23 cellular contexts compared by ENCODE assay signal in the genomic region with DNA sequence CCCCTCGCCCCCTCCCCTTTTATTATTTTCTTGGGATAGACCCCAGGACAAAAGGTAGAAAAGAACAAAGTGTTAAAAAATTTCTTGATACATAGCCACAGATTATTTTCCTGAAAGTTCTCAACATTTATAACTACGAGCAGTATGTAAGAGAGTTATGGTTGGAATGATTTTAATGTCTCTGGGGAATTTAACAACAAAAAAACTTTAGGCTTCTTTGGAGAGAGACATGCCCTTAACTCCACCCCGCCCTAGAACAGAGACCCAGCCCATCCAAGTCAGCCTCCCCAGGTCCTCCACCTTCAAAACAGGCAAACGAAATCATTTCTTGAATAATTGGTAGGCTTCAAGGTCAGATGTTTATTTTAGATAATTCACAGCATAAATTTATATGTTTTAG.
DNase-seq lines count a peak whose midpoint lies in the region; ATAC-seq and TF ChIP-seq lines count a peak whose summit lies in the region.
"Had no signal": no experiment of that assay in that cellular context is flagged by ENCODE, and none has a peak within 500 bp of the region (broad histone marks: within the 10 kb centered on the region; RNA-seq: fewer than 3 reads in every experiment).

No MANE protein-coding gene starts in this region.

- no peak overlapping the region for H3K4me3 Mint-ChIP-seq in CD8-positive, alpha-beta memory T cell
- H3K4me3 Mint-ChIP-seq: activated naive CD8-positive, alpha-beta T cell treated with anti-CD3 and anti-CD28 coated beads for 36 hours; activated T-helper 17 cell treated with anti-CD3 and anti-CD28 coated beads, Interleukin-2, amount 50 U/mL, for 72 hours; CD14-positive monocyte; immature natural killer cell; stimulated activated naive CD8-positive, alpha-beta T cell treated with anti-CD3 and anti-CD28 coated beads, Interleukin-15, Interleukin-2, amounts not matched to agents 100 ng/mL and 50 ng/mL, for 24 hours had no signal

- H4K20me1 ChIP-seq in mammary epithelial cell (ENCODE audit: insufficient read depth, low read length) = no peaks in the 10 kb centered on the region

- CTCF ChIA-PET in mammary epithelial cell (lab: Charles Lee; ENCODE audit: low non-redundant PET) = no interaction called here
- CTCF ChIA-PET in CD8-positive, alpha-beta memory T cell (lab: Charles Lee) = interaction anchor here (1.1 kb wide), 1 partner anchor 13 kb away, joined by 3 read pairs; no protein-coding TSS in a partner anchor

- H3K4me1 ChIP-seq in HUES48 (ENCODE audit: control insufficient read depth, insufficient read depth, low read length) (peaks cover 77% of the 10 kb centered on the region), mammary epithelial cell (ENCODE audit: insufficient read depth, low read length) (peaks cover 42% of the 10 kb centered on the region), stomach (peaks cover 23 to 99% (median 59%) of the 10 kb centered on the region in 4 donors)
- no peaks in the 10 kb centered on the region for H3K4me1 ChIP-seq in effector memory CD4-positive, alpha-beta T cell (ENCODE audit: control insufficient read depth, insufficient read depth, low read length, poor library complexity, severe bottlenecking)
- peaks cover 19% of the 10 kb centered on the region for H3K4me1 ChIP-seq in CD8-positive, alpha-beta memory T cell (ENCODE audit: insufficient read depth, low read length)

- no peak overlapping the region for H2AFZ ChIP-seq in mammary epithelial cell (ENCODE audit: low read depth, low read length)

- no peaks in the 10 kb centered on the region for H3K9me3 ChIP-seq in HUES48 (ENCODE audit: control insufficient read depth, insufficient read depth, low read length)
- no peaks in the 10 kb centered on the region for H3K9me3 ChIP-seq in mammary epithelial cell (replicated peaks; ENCODE audit: insufficient read depth, low read length)
- H3K9me3 ChIP-seq in stomach = no peaks in the 10 kb centered on the region
- no peaks in the 10 kb centered on the region for H3K9me3 ChIP-seq in effector memory CD4-positive, alpha-beta T cell (ENCODE audit: control insufficient read depth, low read length)
- no peaks in the 10 kb centered on the region for H3K9me3 ChIP-seq in CD8-positive, alpha-beta memory T cell (ENCODE audit: low read length)
- H3K9me3 ChIP-seq: mucosa of descending colon had no signal

- TF ChIP-seq CTCF in mammary epithelial cell (conservative IDR thresholded peaks at IDR 0.05 in 1 of 2, IDR thresholded peaks at IDR 0.05 in 1 of 2; ENCODE audit: extremely low read depth in 1 of 2, insufficient read depth in 1 of 2, low read depth in 1 of 2, low read length in 2 of 2) = no peak
- TF ChIP-seq CTCF in stomach (IDR thresholded peaks at IDR 0.05) = no peak

- no peak for TF ChIP-seq EP300 in stomach (IDR thresholded peaks at IDR 0.05)

- POLR2A ChIA-PET in CD8-positive, alpha-beta memory T cell (lab: Charles Lee) = no interaction called here

- no peak overlapping the region for H3K9ac ChIP-seq in HUES48 (ENCODE audit: low read depth, low read length)
- no peak overlapping the region for H3K9ac ChIP-seq in mammary epithelial cell (ENCODE audit: insufficient read depth, low read length)

- H3K36me3 ChIP-seq in HUES48 (ENCODE audit: control insufficient read depth, insufficient read depth, low read length) (peaks cover 28% of the 10 kb centered on the region), mammary epithelial cell (ENCODE audit: insufficient read depth, low read length) (no peaks in the 10 kb centered on the region), stomach (peaks cover 0 to 3% (median 0%) of the 10 kb centered on the region in 4 donors)
- H3K36me3 ChIP-seq in effector memory CD4-positive, alpha-beta T cell (ENCODE audit: control insufficient read depth, insufficient read depth, low read length) = no peaks in the 10 kb centered on the region
- H3K36me3 ChIP-seq in CD8-positive, alpha-beta memory T cell (ENCODE audit: insufficient read depth, low read length) = no peaks in the 10 kb centered on the region
- H3K36me3 ChIP-seq: brain microvascular endothelial cell had no signal

- H3K27ac Mint-ChIP-seq in CD8-positive, alpha-beta memory T cell = no peak overlapping the region
- H3K27ac Mint-ChIP-seq: activated naive CD8-positive, alpha-beta T cell treated with anti-CD3 and anti-CD28 coated beads for 36 hours; activated T-helper 17 cell treated with anti-CD3 and anti-CD28 coated beads, Interleukin-2, amount 50 U/mL, for 72 hours; CD14-positive monocyte; immature natural killer cell; progenitor cell of endocrine pancreas; stimulated activated naive CD8-positive, alpha-beta T cell treated with anti-CD3 and anti-CD28 coated beads, Interleukin-15, Interleukin-2, amounts not matched to agents 100 ng/mL and 50 ng/mL, for 24 hours had no signal

- dilution Hi-C loops in mammary epithelial cell (cut with HindIII; ENCODE audit: low sequenced_read_pairs) = no loop called here

- intact Hi-C loops in mammary epithelial cell (cut with micrococcal nuclease) = loop anchor here (5.0 kb wide), 1 partner anchor 40 kb away; no protein-coding TSS in a partner anchor
- intact Hi-C loops in stomach (cut with DNase I; ENCODE audit: low total_unique reads) = no loop called here

- H3K27me3 ChIP-seq in HUES48 (ENCODE audit: control insufficient read depth, insufficient read depth, low read length) (no peaks in the 10 kb centered on the region), mammary epithelial cell (ENCODE audit: insufficient read depth, low read length) (no peaks in the 10 kb centered on the region), layer of hippocampus (ENCODE audit: control insufficient read depth, insufficient read depth, low read length) (no peaks in the 10 kb centered on the region), stomach (no peaks in the 10 kb centered on the region)
- H3K27me3 ChIP-seq in effector memory CD4-positive, alpha-beta T cell (replicated peaks; ENCODE audit: control insufficient read depth, insufficient read depth, low read length, poor library complexity, severe bottlenecking) = no peaks in the 10 kb centered on the region
- no peaks in the 10 kb centered on the region for H3K27me3 ChIP-seq in CD8-positive, alpha-beta memory T cell (ENCODE audit: insufficient read depth, low read length, poor library complexity, severe bottlenecking)
- H3K27me3 ChIP-seq: brain microvascular endothelial cell had no signal

- H3K4me3 ChIP-seq in HUES48 (ENCODE audit: low read depth, low read length) (no peak overlapping the region), mammary epithelial cell (replicated peaks in 1 of 3; ENCODE audit: insufficient read depth in 1 of 3, low read depth in 2 of 3, low read length in 3 of 3) (no peak overlapping the region), stomach (no peak overlapping the region)
- no peak overlapping the region for H3K4me3 ChIP-seq in effector memory CD4-positive, alpha-beta T cell (ENCODE audit: insufficient read depth, low read depth, low read length, poor library complexity, severe bottlenecking)
- H3K4me3 ChIP-seq in CD8-positive, alpha-beta memory T cell (ENCODE audit: low read length) = no peak overlapping the region
- H3K4me3 ChIP-seq: mucosa of descending colon, SK-N-MC had no signal

- peaks cover 67% of the 10 kb centered on the region for H3K79me2 ChIP-seq in mammary epithelial cell (ENCODE audit: insufficient read depth, low read length)

- no peak for ATAC-seq in HG02571 (IDR thresholded peaks at IDR 0.05; ENCODE audit: unreplicated experiment)
- ATAC-seq: activated T-helper 17 cell treated with anti-CD3 and anti-CD28 coated beads, Interleukin-2, amount 50 U/mL, for 72 hours; mucosa of descending colon had no signal

- WGBS in mammary epithelial cell (ENCODE audit: low coverage, missing lambda C conversion rate) = 25% methylated on average over 4 of the region's 4 CpGs
- 52 to 66% (median 60%) methylated on average over 4 of the region's 4 CpGs for WGBS in stomach, 5 donors

- peaks cover 23 to 31% (median 25%) of the 10 kb centered on the region in 3 donors for H3K4me1 Mint-ChIP-seq in CD8-positive, alpha-beta memory T cell

- H3K4me2 ChIP-seq in mammary epithelial cell (ENCODE audit: insufficient read depth, low read depth, low read length) = peak overlapping the region; percentile 27

- in situ Hi-C loops in mammary epithelial cell (cut with MboI; ENCODE audit: low sequenced_read_pairs in 2 of 2) = no loop called here

- H3K36me3 Mint-ChIP-seq in CD8-positive, alpha-beta memory T cell = peaks cover 0 to 8% (median 2%) of the 10 kb centered on the region in 3 donors
- H3K36me3 Mint-ChIP-seq: activated naive CD8-positive, alpha-beta T cell treated with anti-CD3 and anti-CD28 coated beads for 36 hours had no signal

- H3K27ac ChIP-seq in HUES48 (ENCODE audit: low read depth, low read length) (peak overlapping the region; percentile 66), mammary epithelial cell (ENCODE audit: insufficient read depth, low read depth, low read length) (peak overlapping the region; percentile 23), layer of hippocampus (ENCODE audit: low read depth, low read length) (peak overlapping the region; percentile 22), stomach (peak overlapping the region in 4 of 5 donors; percentile 31 to 70 (median 60))
- H3K27ac ChIP-seq in effector memory CD4-positive, alpha-beta T cell (ENCODE audit: insufficient read depth, low read length, poor library complexity, severe bottlenecking) = no peak overlapping the region
- no peak overlapping the region for H3K27ac ChIP-seq in CD8-positive, alpha-beta memory T cell (ENCODE audit: low read depth, low read length)
- H3K27ac ChIP-seq: SK-N-MC had no signal

- BruUV-seq in mammary epithelial cell (replicated peaks; lab: Mats Ljungman, UMichigan) = no TSS peak

- H3K9me3 Mint-ChIP-seq in CD8-positive, alpha-beta memory T cell = no peaks in the 10 kb centered on the region
- H3K9me3 Mint-ChIP-seq: activated naive CD8-positive, alpha-beta T cell treated with anti-CD3 and anti-CD28 coated beads for 36 hours; activated T-helper 17 cell treated with anti-CD3 and anti-CD28 coated beads, Interleukin-2, amount 50 U/mL, for 72 hours; immature natural killer cell; stimulated activated naive CD8-positive, alpha-beta T cell treated with anti-CD3 and anti-CD28 coated beads, Interleukin-15, Interleukin-2, amounts not matched to agents 100 ng/mL and 50 ng/mL, for 24 hours had no signal

- H3K27me3 Mint-ChIP-seq in CD8-positive, alpha-beta memory T cell = peaks cover 5 to 8% of the 10 kb centered on the region in 2 donors
- H3K27me3 Mint-ChIP-seq: activated naive CD8-positive, alpha-beta T cell treated with anti-CD3 and anti-CD28 coated beads for 36 hours; progenitor cell of endocrine pancreas had no signal

- TF ChIP-seq POLR2A in stomach (IDR thresholded peaks at IDR 0.05) = no peak

- DNase-seq in mammary epithelial cell (no peak), stomach (no peak), HuH-7.5 (ENCODE audit: low spot score) (no peak)
- no peak for DNase-seq in effector memory CD4-positive, alpha-beta T cell
- DNase-seq in CD8-positive, alpha-beta memory T cell = no peak
- DNase-seq: activated CD4-positive, alpha-beta T cell treated with anti-CD3 and anti-CD28 coated beads, Interleukin-2, amount 50 U/mL, for 1 hour; activated naive CD8-positive, alpha-beta T cell treated with anti-CD3 and anti-CD28 coated beads for 36 hours; brain microvascular endothelial cell; foreskin fibroblast; immature natural killer cell; mucosa of descending colon; NCI-H2107; NCI-H510A treated with DMSO at 0.1 percent for 48 hours; NK-92 treated with Interleukin-12 subunit alpha and Interleukin-12 subunit beta, amount 100 ng/mL, for 24 hours; stimulated activated CD4-positive, alpha-beta T cell treated with anti-CD3 and anti-CD28 coated beads, Interleukin-4, amount 100 ng/mL, for 4 hours had no signal

Comparison
In these comparisons a context has a peak if more than half of its experiments do, and no peak if none do; other contexts are left out.
1. H3K27ac ChIP-seq: peak in HUES48 (single experiment), mammary epithelial cell (single experiment), layer of hippocampus (single experiment) and stomach (4 of 5); none in effector memory CD4-positive, alpha-beta T cell (single experiment) and CD8-positive, alpha-beta memory T cell (single experiment).